In genomic region chr2:204899983-204900382, GRCh38 we compare ENCODE assay signal across 2 cellular contexts.
TF ChIP-seq lines count a peak whose summit lies in the region.

No MANE protein-coding gene starts in this region.

TF ChIP-seq in A549, 52 proteins besides CTCF, POLR2A, EP300 and RAD21 (continued from another document):
- TF ChIP-seq E2F6 (IDR thresholded peaks at IDR 0.05; ENCODE audit: borderline replicate concordance, low read depth), result no peak
- no peak for TF ChIP-seq RFX5 (IDR thresholded peaks at IDR 0.05)
- TF ChIP-seq PHF8 (IDR thresholded peaks at IDR 0.05; ENCODE audit: borderline replicate concordance, low read depth), result no peak
- TF ChIP-seq KDM5A (IDR thresholded peaks at IDR 0.05), result no peak
- no peak for TF ChIP-seq NFE2L2 (conservative IDR thresholded peaks at IDR 0.05; ENCODE audit: low read length)
- TF ChIP-seq JUNB (IDR thresholded peaks at IDR 0.05), result no peak
- TF ChIP-seq NPAS2 (CRISPR knock-in tag; IDR thresholded peaks at IDR 0.05; ENCODE audit: borderline replicate concordance), result no peak
- no peak for TF ChIP-seq GATA3 (IDR thresholded peaks at IDR 0.05; ENCODE audit: borderline replicate concordance)
- TF ChIP-seq SMC3 (IDR thresholded peaks at IDR 0.05), result no peak
- TF ChIP-seq TP53 (CRISPR knock-in tag; IDR thresholded peaks at IDR 0.05), result no peak
- no peak for TF ChIP-seq FOXS1 (CRISPR knock-in tag; IDR thresholded peaks at IDR 0.05)
- TF ChIP-seq JUN (IDR thresholded peaks at IDR 0.05), result no peak
- TF ChIP-seq RCOR1 (IDR thresholded peaks at IDR 0.05; ENCODE audit: low read depth, low read length), result no peak

TF ChIP-seq in GM12878, 131 proteins besides CTCF, POLR2A, EP300 and RAD21 (continued from another document):
- TF ChIP-seq E2F4 (IDR thresholded peaks at IDR 0.05; ENCODE audit: low read depth, low read length) (no peak), MTA2 (IDR thresholded peaks at IDR 0.05; ENCODE audit: low read depth) (no peak), FOXK2 (IDR thresholded peaks at IDR 0.05) (no peak), CHD1 (IDR thresholded peaks at IDR 0.05; ENCODE audit: low read depth, low read length) (no peak), RELB (IDR thresholded peaks at IDR 0.05; ENCODE audit: low read depth) (no peak), DPF2 (IDR thresholded peaks at IDR 0.05) (no peak), BACH1 (IDR thresholded peaks at IDR 0.05; ENCODE audit: borderline replicate concordance) (no peak), CBX3 (IDR thresholded peaks at IDR 0.05; ENCODE audit: borderline replicate concordance, low read depth) (no peak), POLR2AphosphoS2 (IDR thresholded peaks at IDR 0.05; ENCODE audit: low read depth, low read length) (no peak), WRNIP1 (IDR thresholded peaks at IDR 0.05; ENCODE audit: borderline replicate concordance, low read depth, low read length) (no peak), SMAD5 (IDR thresholded peaks at IDR 0.05; ENCODE audit: low read depth) (no peak), CREM (IDR thresholded peaks at IDR 0.05; ENCODE audit: low read depth) (no peak), ASH2L (IDR thresholded peaks at IDR 0.05; ENCODE audit: borderline replicate concordance, low read depth) (no peak), HDGF (IDR thresholded peaks at IDR 0.05) (no peak), SIN3A (IDR thresholded peaks at IDR 0.05; ENCODE audit: low read depth, low read length) (no peak), ZZZ3 (IDR thresholded peaks at IDR 0.05; ENCODE audit: control insufficient read depth, insufficient read length, low read depth) (no peak)
